8 cellular contexts compared by ENCODE assay signal in genomic region chrX:154368630-154369452, GRCh38. TPM values are rescaled to one million over a fixed set of nuclear protein-coding genes. Genes with fewer than 3 reads are reported as not detected.
A peak's percentile ranks its signal among the peaks of the same experiment; 100 is the strongest.
DNase-seq lines count a peak whose midpoint lies in the region; ATAC-seq, FAIRE-seq and TF ChIP-seq lines count a peak whose summit lies in the region.

No MANE protein-coding gene starts in this region.

- peak overlapping the region; percentile 90 for H3K4me2 ChIP-seq in skeletal muscle satellite cell (ENCODE audit: low read length)

- H3K9me3 ChIP-seq in skeletal muscle satellite cell (replicated peaks; ENCODE audit: low read length): no peaks in the 10 kb centered on the region

- intact Hi-C loops in left ventricle myocardium superior (cut with micrococcal nuclease): no loop called here

- peak overlapping the region; percentile 78 for H3K4me3 ChIP-seq in skeletal muscle satellite cell (ENCODE audit: low read length)

- H3K36me3 ChIP-seq in skeletal muscle satellite cell (ENCODE audit: insufficient read depth, low read length): peaks cover 57% of the 10 kb centered on the region

- no peaks in the 10 kb centered on the region for H3K9me3 Mint-ChIP-seq in activated naive CD4-positive, alpha-beta T cell treated with anti-CD3 and anti-CD28 coated beads, Interleukin-2, amount 50 U/mL, for 72 hours

- peaks cover 5 to 12% of the 10 kb centered on the region in 2 donors for H3K36me3 Mint-ChIP-seq in activated naive CD4-positive, alpha-beta T cell treated with anti-CD3 and anti-CD28 coated beads, Interleukin-2, amount 50 U/mL, for 72 hours

- peaks cover 45% of the 10 kb centered on the region for H3K4me1 ChIP-seq in skeletal muscle satellite cell (ENCODE audit: control insufficient read depth, insufficient read depth, low read length)

- ATAC-seq in SK-N-SH treated with all-trans-retinoic acid at 6 μM for 48 hours (peak; percentile 77), left ventricle myocardium superior (peak; percentile 41)
- ATAC-seq in activated naive CD4-positive, alpha-beta T cell treated with anti-CD3 and anti-CD28 coated beads, Interleukin-2, amount 50 U/mL, for 72 hours: peak; percentile 63 to 76

- DNase-seq in GM04504 (ENCODE audit: low read depth) (peak; percentile 86), HTR-8/SVneo (ENCODE audit: insufficient read length, low spot score) (peak; percentile 72), left ventricle myocardium superior (peak; percentile 82), SK-N-DZ (ENCODE audit: low spot score) (no peak), SHP77 (lab: John Stamatoyannopoulos, UW) (no peak)
- DNase-seq in activated naive CD4-positive, alpha-beta T cell treated with anti-CD3 and anti-CD28 coated beads, Interleukin-2, amount 50 U/mL, for 72 hours (ENCODE audit: low spot score in 2 of 2): peak; percentile 74 to 95

- no peaks in the 10 kb centered on the region for H3K27me3 ChIP-seq in skeletal muscle satellite cell (ENCODE audit: control insufficient read depth, insufficient read depth, low read length)

- peak overlapping the region; percentile 81 to 91 for H3K27ac Mint-ChIP-seq in activated naive CD4-positive, alpha-beta T cell treated with anti-CD3 and anti-CD28 coated beads, Interleukin-2, amount 50 U/mL, for 72 hours

- FAIRE-seq in HTR-8/SVneo (lab: Jason Lieb, UNC): peak; percentile 31

- H3K9ac ChIP-seq in skeletal muscle satellite cell (ENCODE audit: low read depth, low read length): peak overlapping the region; percentile 99

TF ChIP-seq in SK-N-SH treated with all-trans-retinoic acid at 6 μM for 48 hours, 23 proteins besides CTCF, POLR2A, EP300 and RAD21:
- TF ChIP-seq ZNF565 (CRISPR knock-in tag; conservative IDR thresholded peaks at IDR 0.05; ENCODE audit: low read depth) (no peak), PATZ1 (CRISPR knock-in tag; IDR thresholded peaks at IDR 0.05; ENCODE audit: borderline replicate concordance) (peak; percentile 26; the same call in 1 of the 2 replicates)

RNA-seq across cellular contexts. Expression of gene FLNA, which starts 5.6 kb away (rescaled TPM):
- 100 to 1,000 TPM; 690 to 932 TPM for total RNA-seq in activated naive CD4-positive, alpha-beta T cell treated with anti-CD3 and anti-CD28 coated beads, Interleukin-2, amount 50 U/mL, for 72 hours
- 228 TPM for total RNA-seq in left ventricle myocardium superior
- 1,046 and 1,316 TPM in 2 replicates for total RNA-seq in skeletal muscle satellite cell (2012; rRNA removed)
- 118 and 164 TPM in 2 replicates for polyA plus RNA-seq in SK-N-DZ (2014; cell fraction: cytosol; rRNA removed)
- polyA plus RNA-seq in SK-N-DZ (2014; cell fraction: nucleus; rRNA removed): 267 and 369 TPM in 2 replicates

RNA-seq across cellular contexts. Expression of gene EMD, which starts 10.3 kb away (rescaled TPM):
- 10 to 100 TPM; 79.3 to 83.0 TPM for total RNA-seq in activated naive CD4-positive, alpha-beta T cell treated with anti-CD3 and anti-CD28 coated beads, Interleukin-2, amount 50 U/mL, for 72 hours
- total RNA-seq in left ventricle myocardium superior: 51.3 TPM
- total RNA-seq in skeletal muscle satellite cell (2012; rRNA removed): 33.2 and 44.3 TPM in 2 replicates
- polyA plus RNA-seq in SK-N-DZ (2014; cell fraction: cytosol; rRNA removed): 76.3 and 77.9 TPM in 2 replicates
- polyA plus RNA-seq in SK-N-DZ (2014; cell fraction: nucleus; rRNA removed): 63.6 and 71.0 TPM in 2 replicates

RNA-seq across cellular contexts. Expression of gene RPL10, which starts 29.3 kb away (rescaled TPM):
- total RNA-seq in activated naive CD4-positive, alpha-beta T cell treated with anti-CD3 and anti-CD28 coated beads, Interleukin-2, amount 50 U/mL, for 72 hours: 1,000 to 10,000 TPM; 1,357 to 2,520 TPM
- total RNA-seq in left ventricle myocardium superior: 1,898 TPM
- total RNA-seq in skeletal muscle satellite cell (2012; rRNA removed): 2,217 and 3,625 TPM in 2 replicates
- polyA plus RNA-seq in SK-N-DZ (2014; cell fraction: cytosol; rRNA removed): 4,718 and 5,431 TPM in 2 replicates
- polyA plus RNA-seq in SK-N-DZ (2014; cell fraction: nucleus; rRNA removed): 2,533 and 5,089 TPM in 2 replicates

RNA-seq across cellular contexts. Expression of gene DNASE1L1, which starts 40.2 kb away (rescaled TPM):
- 10 to 100 TPM; 14.7 to 20.6 TPM for total RNA-seq in activated naive CD4-positive, alpha-beta T cell treated with anti-CD3 and anti-CD28 coated beads, Interleukin-2, amount 50 U/mL, for 72 hours
- total RNA-seq in left ventricle myocardium superior: 58.7 TPM
- total RNA-seq in skeletal muscle satellite cell (2012; rRNA removed): 22.3 and 35.5 TPM in 2 replicates
- 15.5 and 17.3 TPM in 2 replicates for polyA plus RNA-seq in SK-N-DZ (2014; cell fraction: cytosol; rRNA removed)
- polyA plus RNA-seq in SK-N-DZ (2014; cell fraction: nucleus; rRNA removed): 12.1 and 20.9 TPM in 2 replicates

RNA-seq across cellular contexts. Expression of gene TAFAZZIN, which starts 42.5 kb away (rescaled TPM):
- 10 to 100 TPM; 24.7 to 62.4 TPM for total RNA-seq in activated naive CD4-positive, alpha-beta T cell treated with anti-CD3 and anti-CD28 coated beads, Interleukin-2, amount 50 U/mL, for 72 hours
- 38.0 TPM for total RNA-seq in left ventricle myocardium superior
- total RNA-seq in skeletal muscle satellite cell (2012; rRNA removed): 13.1 and 16.0 TPM in 2 replicates
- 37.3 and 52.4 TPM in 2 replicates for polyA plus RNA-seq in SK-N-DZ (2014; cell fraction: cytosol; rRNA removed)
- 299 and 385 TPM in 2 replicates for polyA plus RNA-seq in SK-N-DZ (2014; cell fraction: nucleus; rRNA removed)

Comparison
In these comparisons a context has a peak if more than half of its experiments do, and no peak if none do; other contexts are left out.
1. DNase-seq: peak in GM04504 (single experiment), HTR-8/SVneo (single experiment), activated naive CD4-positive, alpha-beta T cell treated with anti-CD3 and anti-CD28 coated beads, Interleukin-2, amount 50 U/mL, for 72 hours (2 of 2) and left ventricle myocardium superior (single experiment); none in SK-N-DZ (single experiment) and SHP77 (0 of 2).
2. Peak in every context shown above with its lines, with median percentiles within 50 percentile points of each other: ATAC-seq.